In genomic region chr6:33000053-33000452, GRCh38 we compare ENCODE assay signal across 8 cellular contexts. TPM values are rescaled to one million over a fixed set of nuclear protein-coding genes. Genes with fewer than 3 reads are reported as not detected.
A peak's percentile ranks its signal among the peaks of the same experiment; 100 is the strongest.
DNase-seq lines count a peak whose midpoint lies in the region; ATAC-seq, FAIRE-seq and TF ChIP-seq lines count a peak whose summit lies in the region.

No MANE protein-coding gene starts in this region.

- no peak for DNase-seq in activated CD4-positive, CD25-positive, alpha-beta regulatory T cell (lab: John Stamatoyannopoulos, UW)
- DNase-seq in M059J (ENCODE audit: low read depth) (peak; percentile 44), K562 (ENCODE audit: extremely low read depth in 1 of 4, low spot score in 3 of 4) (peak in 2 of 4 experiments; percentile 55 to 63), NCI-H2196 treated with DMSO at 0.1 percent for 48 hours (lab: John Stamatoyannopoulos, UW; ENCODE audit: unreplicated experiment) (no peak)

- H3K27ac ChIP-seq in K562 (ENCODE audit: extremely low read depth, low read depth, low read length), result no peak overlapping the region
- H3K27ac ChIP-seq in parathyroid adenoma, result no peak overlapping the region

- CTCF ChIA-PET in K562 (lab: Yijun Ruan, JAX; ENCODE audit: low intra/inter-chr PET ratio), result interaction anchor here (0.6 to 1.2 kb wide), 5 partner anchors 14 to 172 kb away, joined by 3 to 6 read pairs (median 3); no protein-coding TSS in a partner anchor

- no TSS peak for BruUV-seq in K562 (replicated peaks; lab: Mats Ljungman, UMichigan)

- H4K20me1 ChIP-seq in K562 (replicated peaks; ENCODE audit: control insufficient read depth, insufficient read depth, low read length), result no peaks in the 10 kb centered on the region

- peak; percentile 37 to 77 for TF ChIP-seq RAD21 in K562 (CRISPR knock-in tag; conservative IDR thresholded peaks at IDR 0.05 in 1 of 2, IDR thresholded peaks at IDR 0.05 in 1 of 2)

- FAIRE-seq in K562 (lab: Jason Lieb, UNC), result peak; percentile 82

- H3K79me2 ChIP-seq in K562 (ENCODE audit: control insufficient read depth, insufficient read depth, low read length), result no peaks in the 10 kb centered on the region
- no peaks in the 10 kb centered on the region for H3K79me2 ChIP-seq in parathyroid adenoma

- H3K4me3 ChIP-seq in K562 (no peak overlapping the region), parathyroid adenoma (ENCODE audit: low read depth, low read length) (no peak overlapping the region)

- no peak for TF ChIP-seq EP300 in K562 (IDR thresholded peaks at IDR 0.05; ENCODE audit: low read length)

- WGBS in K562 (ENCODE audit: insufficient coverage, low coverage, missing lambda C conversion rate), result 2% methylated on average over 8 of the region's 8 CpGs

- no peak for TF ChIP-seq POLR2A in K562 (conservative IDR thresholded peaks at IDR 0.05)

- H2AFZ ChIP-seq in K562 (ENCODE audit: low read depth, low read length), result 0 out of 2 replicates have a peak overlapping the region, but pooled peaks have one; percentile 10
- H2AFZ ChIP-seq in parathyroid adenoma, result no peak overlapping the region

- H3K9me1 ChIP-seq in K562 (ENCODE audit: control insufficient read depth, insufficient read depth, low read length), result no peaks in the 10 kb centered on the region

- ATAC-seq in activated CD4-positive, CD25-positive, alpha-beta regulatory T cell treated with anti-CD3 and anti-CD28 coated beads, Interleukin-2, amount 50 U/mL, for 24 hours, result peak; percentile 38 to 51
- peak; percentile 96 for ATAC-seq in K562
- ATAC-seq in HG03439 (IDR thresholded peaks at IDR 0.05; ENCODE audit: unreplicated experiment), result no peak
- no peak for ATAC-seq in HG02840 (IDR thresholded peaks at IDR 0.05; ENCODE audit: low FRiP score, unreplicated experiment)

- H3K4me1 ChIP-seq in K562 (replicated peaks in 1 of 2; ENCODE audit: control insufficient read depth in 2 of 2, insufficient read depth in 2 of 2, low read length in 2 of 2), result no peaks in the 10 kb centered on the region
- H3K4me1 ChIP-seq in parathyroid adenoma, result no peaks in the 10 kb centered on the region

- TF ChIP-seq CTCF in K562 (IDR thresholded peaks at IDR 0.05 in 2 of 3, conservative IDR thresholded peaks at IDR 0.05 in 1 of 3; ENCODE audit: insufficient read depth in 2 of 3, low read depth in 1 of 3, low read length in 3 of 3), result peak; percentile 63 to 77 (median 66)
- TF ChIP-seq CTCF in parathyroid adenoma (IDR thresholded peaks at IDR 0.05), result peak; percentile 9

- H3K9me3 ChIP-seq in K562 (replicated peaks; ENCODE audit: control insufficient read depth, insufficient read depth, low read depth, low read length), result no peaks in the 10 kb centered on the region
- no peaks in the 10 kb centered on the region for H3K9me3 ChIP-seq in parathyroid adenoma (ENCODE audit: control insufficient read depth, low read length)

- H3K9ac ChIP-seq in K562 (ENCODE audit: insufficient read depth in 1 of 2, low read depth in 2 of 2, low read length in 2 of 2) (no peak overlapping the region), parathyroid adenoma (no peak overlapping the region)

- POLR2A ChIA-PET in K562 (lab: Yijun Ruan, JAX), result interaction anchor here (0.6 to 2.6 kb wide), 4 partner anchors 20 to 103 kb away, joined by 3 to 14 read pairs (median 4); no protein-coding TSS in a partner anchor

- in situ Hi-C loops in K562 (cut with MboI), result no loop called here

- H3K27me3 ChIP-seq in K562 (ENCODE audit: control insufficient read depth in 2 of 2, insufficient read depth in 2 of 2, low read length in 2 of 2) (peaks cover 13 to 26% of the 10 kb centered on the region in 2 experiments), parathyroid adenoma (ENCODE audit: control insufficient read depth, insufficient read depth, low read length) (no peaks in the 10 kb centered on the region)

- H3K36me3 ChIP-seq in K562 (ENCODE audit: control insufficient read depth, insufficient read depth, low read length) (no peaks in the 10 kb centered on the region), parathyroid adenoma (ENCODE audit: control insufficient read depth, insufficient read depth, low read length) (no peaks in the 10 kb centered on the region)

- intact Hi-C loops in K562 (cut with micrococcal nuclease), result no loop called here

- H3K4me2 ChIP-seq in K562 (ENCODE audit: insufficient read depth, low read length), result no peak overlapping the region
- no peak overlapping the region for H3K4me2 ChIP-seq in parathyroid adenoma (ENCODE audit: low read length)

RNA-seq across cellular contexts. Expression of gene HLA-DOA, which starts 9.3 kb away (rescaled TPM):
- not detected in 2 replicates for total RNA-seq in M059J (2014; rRNA removed; shearing (Covaris generic))
- total RNA-seq in K562 (2011; cell fraction: chromatin; rRNA removed; ENCODE audit: low replicate concordance), result not detected in 2 replicates
- not detected in 2 replicates for total RNA-seq in K562 (2011; cell fraction: nucleolus; rRNA removed)
- total RNA-seq in K562 (2011; cell fraction: nucleoplasm; rRNA removed), result not detected in 2 replicates
- total RNA-seq in K562 (2014; rRNA removed) (not detected in 2 replicates), K562 (2014; rRNA removed; fragmentation: Illumina TruSeq; extraction: Trizol) (not detected in 2 replicates), K562 (2015; rRNA removed; fragmentation: Illumina TruSeq; extraction: Trizol) (not detected in 2 replicates), K562 (2021) (0.07 TPM in 1 of 2 replicates, not detected in the other)
- polyA plus RNA-seq in K562 (2011; rRNA removed) (not detected in 2 replicates), K562 (2014; fragmentation: Illumina TruSeq; extraction: Trizol) (not detected in 2 replicates), K562 (2014; fragmentation: Nextera tagmentation; extraction: Ambion mirVana) (not detected), K562 (2014; rRNA removed) (not detected in 2 replicates)
- not detected in 2 replicates for polyA plus RNA-seq in K562 (2011; cell fraction: cytosol; rRNA removed)
- not detected in 2 replicates for polyA plus RNA-seq in K562 (2011; cell fraction: nucleus; rRNA removed)
- polyA plus RNA-seq in K562 (2012), result not detected in 2 replicates
- polyA minus RNA-seq in K562 (2011; rRNA and poly(A)+ RNA removed), result not detected in 2 replicates
- not detected in 2 replicates for polyA minus RNA-seq in K562 (2011; cell fraction: cytosol; rRNA and poly(A)+ RNA removed)
- not detected in 2 replicates for polyA minus RNA-seq in K562 (2011; cell fraction: nucleus; rRNA and poly(A)+ RNA removed)

RNA-seq across cellular contexts. Expression of gene BRD2, which starts 31.7 kb away (rescaled TPM):
- 148 and 223 TPM in 2 replicates for total RNA-seq in M059J (2014; rRNA removed; shearing (Covaris generic))
- 729 and 883 TPM in 2 replicates for total RNA-seq in K562 (2011; cell fraction: chromatin; rRNA removed; ENCODE audit: low replicate concordance)
- 319 and 374 TPM in 2 replicates for total RNA-seq in K562 (2011; cell fraction: nucleolus; rRNA removed)
- total RNA-seq in K562 (2011; cell fraction: nucleoplasm; rRNA removed), result 421 and 486 TPM in 2 replicates
- total RNA-seq in K562 (2014; rRNA removed) (133 and 136 TPM in 2 replicates), K562 (2014; rRNA removed; fragmentation: Illumina TruSeq; extraction: Trizol) (135 and 136 TPM in 2 replicates), K562 (2015; rRNA removed; fragmentation: Illumina TruSeq; extraction: Trizol) (185 and 186 TPM in 2 replicates), K562 (2021) (173 and 181 TPM in 2 replicates)
- polyA plus RNA-seq in K562 (2011; rRNA removed) (189 and 242 TPM in 2 replicates), K562 (2014; fragmentation: Illumina TruSeq; extraction: Trizol) (211 and 252 TPM in 2 replicates), K562 (2014; fragmentation: Nextera tagmentation; extraction: Ambion mirVana) (100 to 1,000 TPM in 1 of 2 experiments, 10 to 100 TPM in 1; 19.0 to 113 TPM), K562 (2014; rRNA removed) (192 and 194 TPM in 2 replicates)
- 99.8 and 136 TPM in 2 replicates for polyA plus RNA-seq in K562 (2011; cell fraction: cytosol; rRNA removed)
- polyA plus RNA-seq in K562 (2011; cell fraction: nucleus; rRNA removed), result 407 and 463 TPM in 2 replicates
- 164 and 174 TPM in 2 replicates for polyA plus RNA-seq in K562 (2012)
- 117 and 145 TPM in 2 replicates for polyA minus RNA-seq in K562 (2011; rRNA and poly(A)+ RNA removed)
- 73.6 and 84.6 TPM in 2 replicates for polyA minus RNA-seq in K562 (2011; cell fraction: cytosol; rRNA and poly(A)+ RNA removed)
- 153 and 260 TPM in 2 replicates for polyA minus RNA-seq in K562 (2011; cell fraction: nucleus; rRNA and poly(A)+ RNA removed)

RNA-seq across cellular contexts. Expression of gene HLA-DMA, which starts 47.2 kb away (rescaled TPM):
- total RNA-seq in M059J (2014; rRNA removed; shearing (Covaris generic)), result 11.4 and 12.3 TPM in 2 replicates
- total RNA-seq in K562 (2011; cell fraction: chromatin; rRNA removed; ENCODE audit: low replicate concordance), result 0.55 and 0.81 TPM in 2 replicates
- total RNA-seq in K562 (2011; cell fraction: nucleolus; rRNA removed), result 0.83 and 0.92 TPM in 2 replicates
- 2.4 and 2.9 TPM in 2 replicates for total RNA-seq in K562 (2011; cell fraction: nucleoplasm; rRNA removed)
- total RNA-seq in K562 (2014; rRNA removed), result 0.23 and 0.33 TPM in 2 replicates
- total RNA-seq in K562 (2014; rRNA removed; fragmentation: Illumina TruSeq; extraction: Trizol), result 0.29 and 0.51 TPM in 2 replicates
- 0.58 and 0.60 TPM in 2 replicates for total RNA-seq in K562 (2015; rRNA removed; fragmentation: Illumina TruSeq; extraction: Trizol)
- 0.47 and 0.75 TPM in 2 replicates for total RNA-seq in K562 (2021)
- 0.13 and 0.28 TPM in 2 replicates for polyA plus RNA-seq in K562 (2011; rRNA removed)
- 0.56 and 0.73 TPM in 2 replicates for polyA plus RNA-seq in K562 (2011; cell fraction: cytosol; rRNA removed)
- 2.3 TPM in 2 replicates for polyA plus RNA-seq in K562 (2011; cell fraction: nucleus; rRNA removed)
- polyA plus RNA-seq in K562 (2012), result 0.76 and 1.1 TPM in 2 replicates
- 0.50 and 0.83 TPM in 2 replicates for polyA plus RNA-seq in K562 (2014; fragmentation: Illumina TruSeq; extraction: Trizol)
- under 1 TPM; 0.18 to 0.78 TPM for polyA plus RNA-seq in K562 (2014; fragmentation: Nextera tagmentation; extraction: Ambion mirVana)
- 0.48 and 1.7 TPM in 2 replicates for polyA plus RNA-seq in K562 (2014; rRNA removed)
- polyA minus RNA-seq in K562 (2011; rRNA and poly(A)+ RNA removed), result 0.25 and 0.39 TPM in 2 replicates
- not detected in 2 replicates for polyA minus RNA-seq in K562 (2011; cell fraction: cytosol; rRNA and poly(A)+ RNA removed)
- polyA minus RNA-seq in K562 (2011; cell fraction: nucleus; rRNA and poly(A)+ RNA removed), result 1.8 and 2.3 TPM in 2 replicates

RNA-seq across cellular contexts. Expression of gene HLA-DMB, which starts 59.2 kb away (rescaled TPM):
- total RNA-seq in M059J (2014; rRNA removed; shearing (Covaris generic)), result 5.1 and 8.3 TPM in 2 replicates
- total RNA-seq in K562 (2011; cell fraction: chromatin; rRNA removed; ENCODE audit: low replicate concordance), result not detected in 2 replicates
- not detected in 2 replicates for total RNA-seq in K562 (2011; cell fraction: nucleolus; rRNA removed)
- total RNA-seq in K562 (2011; cell fraction: nucleoplasm; rRNA removed), result not detected in 2 replicates
- total RNA-seq in K562 (2014; rRNA removed) (not detected in 2 replicates), K562 (2014; rRNA removed; fragmentation: Illumina TruSeq; extraction: Trizol) (not detected in 2 replicates), K562 (2015; rRNA removed; fragmentation: Illumina TruSeq; extraction: Trizol) (not detected in 2 replicates), K562 (2021) (0.18 and 0.38 TPM in 2 replicates)
- polyA plus RNA-seq in K562 (2011; rRNA removed) (not detected in 2 replicates), K562 (2014; fragmentation: Illumina TruSeq; extraction: Trizol) (not detected in 2 replicates), K562 (2014; fragmentation: Nextera tagmentation; extraction: Ambion mirVana) (not detected), K562 (2014; rRNA removed) (0.03 TPM in 1 of 2 replicates, not detected in the other)
- polyA plus RNA-seq in K562 (2011; cell fraction: cytosol; rRNA removed), result not detected in 2 replicates
- polyA plus RNA-seq in K562 (2011; cell fraction: nucleus; rRNA removed), result not detected in 2 replicates
- not detected in 2 replicates for polyA plus RNA-seq in K562 (2012)
- not detected in 2 replicates for polyA minus RNA-seq in K562 (2011; rRNA and poly(A)+ RNA removed)
- not detected in 2 replicates for polyA minus RNA-seq in K562 (2011; cell fraction: cytosol; rRNA and poly(A)+ RNA removed)
- polyA minus RNA-seq in K562 (2011; cell fraction: nucleus; rRNA and poly(A)+ RNA removed), result not detected in 2 replicates

Comparison
In these comparisons a context has a peak if more than half of its experiments do, and no peak if none do; other contexts are left out.
1. ATAC-seq: peak in activated CD4-positive, CD25-positive, alpha-beta regulatory T cell treated with anti-CD3 and anti-CD28 coated beads, Interleukin-2, amount 50 U/mL, for 24 hours (2 of 2) and K562 (single experiment); none in HG03439 (single experiment) and HG02840 (single experiment).